ENCODE assay signal across 21 cellular contexts in the genomic region with DNA sequence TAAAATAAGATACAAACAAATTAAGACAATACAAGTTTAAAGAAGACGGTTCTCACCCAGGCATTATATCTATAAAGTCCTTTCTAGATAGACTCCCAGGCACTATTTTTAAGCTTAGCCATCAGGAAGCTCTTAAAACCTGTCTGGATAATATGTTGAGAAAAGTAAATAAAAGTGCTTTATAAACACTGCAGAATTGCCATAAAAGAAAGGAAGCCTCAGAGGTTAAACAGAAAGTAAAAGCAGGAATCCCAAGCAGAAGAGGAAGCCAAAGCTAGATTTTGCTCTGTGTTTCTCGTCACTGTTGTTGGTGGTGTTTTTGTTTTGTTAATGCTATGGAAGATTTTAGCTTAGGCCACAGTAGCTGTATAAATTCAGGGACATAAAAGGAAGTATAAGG.
"Had no signal": no experiment of that assay in that cellular context is flagged by ENCODE, and none has a peak within 500 bp of the region (broad histone marks: within the 10 kb centered on the region; RNA-seq: fewer than 3 reads in every experiment).

No MANE protein-coding gene starts in this region.

- H3K36me3 ChIP-seq: breast epithelium, gastrocnemius medialis, heart left ventricle, transverse colon, uterus had no signal

- H3K9me3 ChIP-seq: gastrocnemius medialis, psoas muscle, transverse colon had no signal

- DNase-seq: activated CD4-positive, alpha-beta T cell treated with anti-CD3 and anti-CD28 coated beads, Interleukin-2, amount 50 U/mL, for 1 hour; activated CD4-positive, CD25-positive, alpha-beta regulatory T cell treated with anti-CD3 and anti-CD28 coated beads, Interleukin-2, amount 50 U/mL, for 72 hours; activated CD8-positive, alpha-beta memory T cell treated with anti-CD3 and anti-CD28 coated beads for 24 hours; activated effector memory CD4-positive, alpha-beta T cell treated with anti-CD3 and anti-CD28 coated beads, Interleukin-2, amount 50 U/mL, for 16 hours; activated T-cell treated with anti-CD3 and anti-CD28 coated beads, Interleukin-2, amount 50 U/mL, for 72 hours; cerebellar nuclear complex; cortex of kidney; gastrocnemius medialis; heart left ventricle; immature natural killer cell; kidney glomerular epithelial cell; psoas muscle; right cardiac atrium; T1000; transverse colon; uterus had no signal

- H3K27me3 ChIP-seq: gastrocnemius medialis, transverse colon had no signal

- H3K4me3 Mint-ChIP-seq: activated naive CD4-positive, alpha-beta T cell treated with anti-CD3 and anti-CD28 coated beads, Interleukin-2, amount 50 U/mL, for 24 hours; activated T-cell treated with anti-CD3 and anti-CD28 coated beads, Interleukin-2, amount 50 U/mL, for 72 hours; immature natural killer cell; natural killer cell treated with Interleukin-12 subunit alpha and Interleukin-12 subunit beta and Interleukin-15 and Interleukin-18, amount 100 ng/mL, for 72 hours; stimulated activated naive CD8-positive, alpha-beta T cell treated with anti-CD3 and anti-CD28 coated beads, Interleukin-15, Interleukin-2, amounts not matched to agents 100 ng/mL and 50 ng/mL, for 24 hours had no signal

- ATAC-seq: activated T-cell treated with anti-CD3 and anti-CD28 coated beads, Interleukin-2, amount 50 U/mL, for 72 hours; esophagus mucosa; gastrocnemius medialis; heart left ventricle; natural killer cell treated with Interleukin-12 subunit alpha and Interleukin-12 subunit beta and Interleukin-15 and Interleukin-18, amount 100 ng/mL, for 72 hours; psoas muscle; right cardiac atrium had no signal

- H3K4me1 ChIP-seq: breast epithelium, gastrocnemius medialis, heart left ventricle, psoas muscle, transverse colon, uterus had no signal

- H3K4me1 Mint-ChIP-seq: activated naive CD4-positive, alpha-beta T cell treated with anti-CD3 and anti-CD28 coated beads, Interleukin-2, amount 50 U/mL, for 24 hours; immature natural killer cell had no signal

- H3K9me3 Mint-ChIP-seq: activated naive CD4-positive, alpha-beta T cell treated with anti-CD3 and anti-CD28 coated beads, Interleukin-2, amount 50 U/mL, for 24 hours had no signal

- H3K27ac Mint-ChIP-seq: activated naive CD4-positive, alpha-beta T cell treated with anti-CD3 and anti-CD28 coated beads, Interleukin-2, amount 50 U/mL, for 24 hours; activated T-cell treated with anti-CD3 and anti-CD28 coated beads, Interleukin-2, amount 50 U/mL, for 72 hours; immature natural killer cell; natural killer cell treated with Interleukin-12 subunit alpha and Interleukin-12 subunit beta and Interleukin-15 and Interleukin-18, amount 100 ng/mL, for 72 hours; stimulated activated naive CD8-positive, alpha-beta T cell treated with anti-CD3 and anti-CD28 coated beads, Interleukin-15, Interleukin-2, amounts not matched to agents 100 ng/mL and 50 ng/mL, for 24 hours had no signal

- H3K4me3 ChIP-seq: breast epithelium, gastrocnemius medialis, heart left ventricle, psoas muscle, uterus had no signal

- H3K36me3 Mint-ChIP-seq: activated naive CD4-positive, alpha-beta T cell treated with anti-CD3 and anti-CD28 coated beads, Interleukin-2, amount 50 U/mL, for 24 hours; immature natural killer cell; natural killer cell treated with Interleukin-12 subunit alpha and Interleukin-12 subunit beta and Interleukin-15 and Interleukin-18, amount 100 ng/mL, for 72 hours had no signal

- H3K27me3 Mint-ChIP-seq: activated naive CD4-positive, alpha-beta T cell treated with anti-CD3 and anti-CD28 coated beads, Interleukin-2, amount 50 U/mL, for 24 hours; natural killer cell treated with Interleukin-12 subunit alpha and Interleukin-12 subunit beta and Interleukin-15 and Interleukin-18, amount 100 ng/mL, for 72 hours; stimulated activated naive CD8-positive, alpha-beta T cell treated with anti-CD3 and anti-CD28 coated beads, Interleukin-15, Interleukin-2, amounts not matched to agents 100 ng/mL and 50 ng/mL, for 24 hours had no signal

- H3K27ac ChIP-seq: breast epithelium, gastrocnemius medialis, heart left ventricle, psoas muscle, uterus had no signal
